23 cellular contexts compared by ENCODE assay signal in the genomic region with DNA sequence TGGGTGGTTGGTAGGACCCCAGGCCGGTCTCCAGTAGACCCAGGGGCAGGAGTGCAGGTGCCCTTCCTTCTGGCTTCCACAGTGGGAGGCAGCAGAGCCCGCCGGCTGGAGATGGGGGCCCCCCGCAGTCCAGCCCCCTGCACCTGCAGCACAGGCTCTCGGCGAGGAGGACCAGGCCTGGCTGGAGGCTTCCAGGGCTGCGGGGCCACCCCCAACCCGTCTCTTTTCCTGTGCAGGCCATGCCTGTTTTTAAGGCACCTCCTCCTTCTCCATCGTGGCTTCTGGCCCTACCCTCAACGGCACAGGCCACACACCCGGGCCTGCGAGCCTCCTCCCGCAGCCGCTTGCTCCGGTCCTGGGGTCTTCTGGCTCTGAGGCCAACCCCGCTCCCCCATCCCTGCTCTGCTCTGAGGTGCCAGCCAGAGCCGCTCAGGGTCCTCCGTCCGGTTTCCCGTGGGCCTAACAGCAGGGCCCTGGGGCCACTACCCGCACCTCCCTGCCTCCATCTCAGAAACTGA.
"Had no signal": no experiment of that assay in that cellular context is flagged by ENCODE, and none has a peak within 500 bp of the region (broad histone marks: within the 10 kb centered on the region; RNA-seq: fewer than 3 reads in every experiment).

No MANE protein-coding gene starts in this region.

- ATAC-seq: effector memory CD8-positive, alpha-beta T cell; esophagus mucosa; gastrocnemius medialis; left cardiac atrium; left lung; left ventricle myocardium superior; mucosa of descending colon had no signal

- H3K4me1 Mint-ChIP-seq: mesothelial cell of epicardium had no signal

- H3K27ac Mint-ChIP-seq: dendritic cell treated with granulocyte-macrophage colony-stimulating factor and Interleukin-4, amounts not matched to agents 40 ng/mL and 50 ng/mL, for 4 days; effector memory CD8-positive, alpha-beta T cell; endodermal cell; mesothelial cell of epicardium had no signal

- DNase-seq: colonic mucosa; cortex of kidney; effector CD8-positive, alpha-beta T cell; effector memory CD8-positive, alpha-beta T cell; endodermal cell; erythroblast; esophagus squamous epithelium; foreskin fibroblast; foreskin melanocyte; gastrocnemius medialis; glutamatergic neuron; head of caudate nucleus; heart right ventricle; hippocampal formation; left cardiac atrium; left lung; left ventricle myocardium superior; lower lobe of right lung; mesenchymal stem cell; mucosa of descending colon had no signal

- H3K36me3 Mint-ChIP-seq: mesothelial cell of epicardium had no signal

- H3K4me3 Mint-ChIP-seq: dendritic cell treated with granulocyte-macrophage colony-stimulating factor and Interleukin-4, amounts not matched to agents 40 ng/mL and 50 ng/mL, for 4 days; effector memory CD8-positive, alpha-beta T cell; endodermal cell; mesothelial cell of epicardium had no signal

- H3K9me3 Mint-ChIP-seq: dendritic cell treated with granulocyte-macrophage colony-stimulating factor and Interleukin-4, amounts not matched to agents 40 ng/mL and 50 ng/mL, for 4 days; effector memory CD8-positive, alpha-beta T cell; endodermal cell had no signal
